Comparison of ENCODE assay signal across 8 cellular contexts in the genomic region with DNA sequence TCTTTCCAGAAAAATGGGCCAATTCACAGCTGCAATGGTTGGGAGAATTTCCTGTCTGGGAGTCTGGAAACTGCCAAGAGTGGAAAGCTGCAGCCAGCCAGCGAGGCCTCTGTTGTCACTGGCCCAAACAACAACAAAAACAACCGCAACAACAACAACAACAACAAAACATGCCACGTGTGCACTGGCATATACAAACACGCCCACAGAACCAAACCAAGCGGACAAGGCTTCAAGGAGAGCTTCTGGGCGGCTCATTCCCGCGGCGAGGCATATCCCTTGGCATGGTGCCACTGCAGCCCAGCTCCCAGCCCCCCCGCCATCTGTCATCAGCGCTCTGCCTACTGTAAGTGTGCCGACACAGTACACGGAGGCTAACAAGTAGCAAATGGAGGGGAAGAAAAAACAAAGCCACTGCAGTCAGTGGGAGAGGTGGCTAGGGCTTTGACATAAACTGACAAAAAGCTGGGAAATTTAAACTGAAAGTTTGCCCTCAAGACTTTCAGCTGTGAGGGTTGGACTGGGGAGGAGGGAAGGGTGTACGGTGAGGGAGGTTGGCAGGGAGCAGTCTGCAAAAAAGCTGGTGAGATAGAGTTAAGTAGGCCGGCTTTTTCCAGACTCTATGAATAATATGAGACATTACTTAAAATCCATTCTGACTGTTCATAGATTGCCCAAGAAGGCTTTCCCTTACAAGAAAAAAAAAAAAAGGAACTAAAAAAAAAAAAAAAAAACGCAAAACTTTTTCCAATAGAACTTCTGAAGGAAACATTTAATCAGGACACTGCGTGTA.
A peak's percentile ranks its signal among the peaks of the same experiment; 100 is the strongest.
DNase-seq lines count a peak whose midpoint lies in the region; ATAC-seq and TF ChIP-seq lines count a peak whose summit lies in the region.

No MANE protein-coding gene starts in this region.

- H4K91ac ChIP-seq in trophoblast cell (ENCODE audit: low read depth, low read length), result peak overlapping the region; percentile 69

- no peak for ATAC-seq in naive thymus-derived CD8-positive, alpha-beta T cell

- H3K27ac ChIP-seq in RWPE1, result peak overlapping the region; percentile 67
- H3K27ac ChIP-seq in trophoblast cell (ENCODE audit: low read depth, low read length), result peak overlapping the region; percentile 20
- H3K27ac ChIP-seq in mesendoderm (ENCODE audit: low read depth, low read length), result no peak overlapping the region

- no peak overlapping the region for H4K5ac ChIP-seq in mesendoderm (ENCODE audit: low read length)

- H3K4me1 ChIP-seq in trophoblast cell (ENCODE audit: control insufficient read depth in 1 of 2, insufficient read depth in 2 of 2, low read length in 2 of 2) (peaks cover 7% of the 10 kb centered on the region in 2 experiments), mesendoderm (ENCODE audit: control insufficient read depth, low read depth, low read length) (no peaks in the 10 kb centered on the region)

- H2BK120ac ChIP-seq in trophoblast cell (ENCODE audit: insufficient read depth, low read length, poor library complexity), result peak overlapping the region; percentile 78
- H2BK120ac ChIP-seq in mesendoderm (ENCODE audit: low read depth, low read length), result no peak overlapping the region

- peaks cover 0 to 14% (median 2%) of the 10 kb centered on the region in 5 donors for H3K27me3 Mint-ChIP-seq in naive thymus-derived CD8-positive, alpha-beta T cell

- H3K23ac ChIP-seq in trophoblast cell (ENCODE audit: low read length) (no peak overlapping the region), mesendoderm (ENCODE audit: low read length) (no peak overlapping the region)

- peak overlapping the region; percentile 60 for H2AFZ ChIP-seq in trophoblast cell (ENCODE audit: insufficient read depth, low read length, poor library complexity)

- TF ChIP-seq CTCF in RWPE1 (conservative IDR thresholded peaks at IDR 0.05; ENCODE audit: low read depth), result no peak
- no peak for TF ChIP-seq CTCF in fibroblast of pulmonary artery (IDR thresholded peaks at IDR 0.05; ENCODE audit: low read length, missing control alignments)

- peaks cover 0 to 29% (median 3%) of the 10 kb centered on the region in 9 donors for H3K9me3 Mint-ChIP-seq in naive thymus-derived CD8-positive, alpha-beta T cell

- H3K14ac ChIP-seq in trophoblast cell (ENCODE audit: low read length), result peak overlapping the region; percentile 79

- H4K12ac ChIP-seq in trophoblast cell (ENCODE audit: low read depth, low read length), result peak overlapping the region; percentile 14

- H3K4me1 Mint-ChIP-seq in naive thymus-derived CD8-positive, alpha-beta T cell, result no peaks in the 10 kb centered on the region

- H3K79me1 ChIP-seq in trophoblast cell (ENCODE audit: low read length), result peaks cover 10% of the 10 kb centered on the region
- H3K79me1 ChIP-seq in mesendoderm (ENCODE audit: low read length), result no peaks in the 10 kb centered on the region

- H2BK5ac ChIP-seq in trophoblast cell (ENCODE audit: low read depth, low read length, poor library complexity) (peak overlapping the region; percentile 64), mesendoderm (ENCODE audit: low read length) (no peak overlapping the region)

- no peaks in the 10 kb centered on the region for H3K36me3 Mint-ChIP-seq in naive thymus-derived CD8-positive, alpha-beta T cell

- H3K79me2 ChIP-seq in trophoblast cell (ENCODE audit: control insufficient read depth, insufficient read depth, low read length, poor library complexity), result peaks cover 2% of the 10 kb centered on the region
- H3K79me2 ChIP-seq in mesendoderm (ENCODE audit: control insufficient read depth, insufficient read depth, low read length), result no peaks in the 10 kb centered on the region

- no peak overlapping the region for H3K9ac ChIP-seq in trophoblast cell (ENCODE audit: low read length)
- H3K9ac ChIP-seq in mesendoderm (ENCODE audit: low read length), result no peak overlapping the region

- DNase-seq in HS-27A (ENCODE audit: low read depth) (peak; percentile 59), RWPE1 (ENCODE audit: low spot score) (peak; percentile 79), fibroblast of pulmonary artery (ENCODE audit: low read depth) (peak; percentile 86), trophoblast cell (peak; percentile 32 to 73), middle frontal gyrus (ENCODE audit: extremely low spot score, low spot score) (no peak), mesendoderm (no peak)
- DNase-seq in naive thymus-derived CD8-positive, alpha-beta T cell, result no peak
- DNase-seq in stimulated activated CD8-positive, alpha-beta memory T cell treated with anti-CD3 and anti-CD28 coated beads, Interleukin-4, amount 100 ng/mL, for 48 hours, result no peak

- no peaks in the 10 kb centered on the region for H3K9me3 ChIP-seq in trophoblast cell (ENCODE audit: insufficient read depth, low read depth, low read length)

- CTCF ChIA-PET in RWPE1 (lab: Yijun Ruan, JAX), result interaction anchor here (0.6 to 0.7 kb wide), 2 partner anchors 283 to 542 kb away, joined by 3 to 4 read pairs; no protein-coding TSS in a partner anchor

- H3K27ac Mint-ChIP-seq in naive thymus-derived CD8-positive, alpha-beta T cell, result no peak overlapping the region

- WGBS in trophoblast cell (ENCODE audit: extremely low coverage, insufficient coverage, insufficient read length), result no CpG with 5 or more reads among the region's 17 CpGs
- WGBS in mesendoderm (ENCODE audit: extremely low coverage, insufficient coverage, low lambda C conversion rate), result no CpG with 5 or more reads among the region's 17 CpGs

- peak overlapping the region; percentile 85 for H2BK12ac ChIP-seq in trophoblast cell (ENCODE audit: low read length)

- POLR2A ChIA-PET in RWPE1 (lab: Yijun Ruan, JAX; ENCODE audit: low non-redundant PET), result no interaction called here
- POLR2A ChIA-PET in naive thymus-derived CD8-positive, alpha-beta T cell (lab: Charles Lee), result no interaction called here

- no peak overlapping the region for H3K56ac ChIP-seq in mesendoderm (ENCODE audit: low read length)

- H3K4me2 ChIP-seq in trophoblast cell (ENCODE audit: low read length) (no peak overlapping the region), mesendoderm (ENCODE audit: low read length) (no peak overlapping the region)

- peak overlapping the region; percentile 16 for H3K4ac ChIP-seq in trophoblast cell (ENCODE audit: low read depth, low read length)
- no peak overlapping the region for H3K4ac ChIP-seq in mesendoderm (ENCODE audit: low read depth, low read length)

- no peaks in the 10 kb centered on the region for H3K36me3 ChIP-seq in trophoblast cell (ENCODE audit: control insufficient read depth in 1 of 2, insufficient read depth in 2 of 2, low read length in 2 of 2)
- H3K36me3 ChIP-seq in mesendoderm (ENCODE audit: control insufficient read depth, insufficient read depth, low read length), result no peaks in the 10 kb centered on the region

- peak overlapping the region; percentile 79 for H2AK5ac ChIP-seq in trophoblast cell (ENCODE audit: low read length)
- no peak overlapping the region for H2AK5ac ChIP-seq in mesendoderm (ENCODE audit: low read length)

- H4K8ac ChIP-seq in trophoblast cell (ENCODE audit: low read depth, low read length), result no peak overlapping the region
- H4K8ac ChIP-seq in mesendoderm (ENCODE audit: low read depth, low read length), result no peak overlapping the region

- no peak overlapping the region for H3K4me3 Mint-ChIP-seq in naive thymus-derived CD8-positive, alpha-beta T cell

- H3K4me3 ChIP-seq in fibroblast of pulmonary artery (replicated peaks; ENCODE audit: low read depth, low read length) (peak overlapping the region; percentile 49), trophoblast cell (ENCODE audit: low read depth, low read length) (no peak overlapping the region), mesendoderm (ENCODE audit: low read length) (no peak overlapping the region)

- H3K27me3 ChIP-seq in trophoblast cell (ENCODE audit: insufficient read depth, low read length), result no peaks in the 10 kb centered on the region
- H3K27me3 ChIP-seq in mesendoderm (ENCODE audit: insufficient read depth, low read length, poor library complexity), result no peaks in the 10 kb centered on the region

- no peak overlapping the region for H2BK15ac ChIP-seq in mesendoderm (replicated peaks; ENCODE audit: low read depth)

- H3K18ac ChIP-seq in trophoblast cell (ENCODE audit: low read length) (peak overlapping the region; percentile 18), mesendoderm (ENCODE audit: low read length) (no peak overlapping the region)

Comparison
In these comparisons a context has a peak if more than half of its experiments do, and no peak if none do; other contexts are left out.
1. DNase-seq: peak in HS-27A (single experiment), RWPE1 (single experiment), fibroblast of pulmonary artery (single experiment) and trophoblast cell (2 of 2); none in middle frontal gyrus (single experiment), naive thymus-derived CD8-positive, alpha-beta T cell (0 of 10), stimulated activated CD8-positive, alpha-beta memory T cell treated with anti-CD3 and anti-CD28 coated beads, Interleukin-4, amount 100 ng/mL, for 48 hours (single experiment) and mesendoderm (single experiment).